In the genomic region with DNA sequence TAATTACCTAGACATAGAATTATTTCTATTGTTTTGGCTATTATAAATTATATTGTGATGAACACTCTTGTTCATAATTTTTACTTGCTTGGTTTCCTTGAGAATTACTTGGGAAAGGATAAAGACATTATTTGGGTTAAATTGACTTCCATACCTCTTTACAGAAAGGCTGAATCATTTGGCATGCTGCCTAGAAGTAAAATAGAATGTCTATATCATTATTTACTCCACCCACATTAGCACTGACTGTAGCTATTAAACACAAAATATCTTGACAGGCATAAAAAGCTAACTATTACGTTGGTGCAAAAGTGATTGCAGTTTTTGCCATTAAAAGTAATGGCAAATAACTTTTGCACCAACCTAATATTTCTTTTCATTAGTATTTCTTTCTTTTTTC, we compare ENCODE assay signal across 21 cellular contexts. TPM values are rescaled to one million over a fixed set of nuclear protein-coding genes. Genes with fewer than 3 reads are reported as not detected.
A peak's percentile ranks its signal among the peaks of the same experiment; 100 is the strongest.
DNase-seq lines count a peak whose midpoint lies in the region; ATAC-seq, FAIRE-seq and TF ChIP-seq lines count a peak whose summit lies in the region.
"Had no signal": no experiment of that assay in that cellular context is flagged by ENCODE, and none has a peak within 500 bp of the region (broad histone marks: within the 10 kb centered on the region; RNA-seq: fewer than 3 reads in every experiment).

No MANE protein-coding gene starts in this region.

- intact Hi-C loops in A673 (cut with micrococcal nuclease; ENCODE audit: unreplicated experiment) (no loop called here), IMR-90 (cut with micrococcal nuclease) (no loop called here), testis (cut with DNase I; ENCODE audit: low total_unique reads) (no loop called here)

- BruUV-seq in A673 (replicated peaks; lab: Mats Ljungman, UMichigan), result no TSS peak
- no TSS peak for BruUV-seq in IMR-90 (replicated peaks; lab: Mats Ljungman, UMichigan)

- H3K14ac ChIP-seq in IMR-90 (replicated peaks; ENCODE audit: low read depth, low read length), result no peak overlapping the region

- no peak overlapping the region for H2AFZ ChIP-seq in IMR-90 (replicated peaks; ENCODE audit: low read length, poor library complexity)
- H2AFZ ChIP-seq: PC-9 had no signal

- H3K4me3 ChIP-seq in A673 (ENCODE audit: low read depth, low read length, poor library complexity, severe bottlenecking), result no peak overlapping the region
- no peak overlapping the region for H3K4me3 ChIP-seq in IMR-90 (ENCODE audit: insufficient read depth, low read depth, low read length)
- no peak overlapping the region for H3K4me3 ChIP-seq in bronchial epithelial cell (ENCODE audit: low read depth, low read length)
- H3K4me3 ChIP-seq in foreskin fibroblast (ENCODE audit: low read depth in 1 of 2, low read length in 2 of 2), result no peak overlapping the region
- no peak overlapping the region for H3K4me3 ChIP-seq in testis
- H3K4me3 ChIP-seq: BLaER1 treated with 17β-estradiol and CSF1 and Interleukin-3, amounts not matched to agents 10 nM and 100 nM; PC-9 had no signal

- H3K36me3 ChIP-seq in A673 (ENCODE audit: insufficient read depth, low read length, poor library complexity, severe bottlenecking) (no peaks in the 10 kb centered on the region), IMR-90 (ENCODE audit: control insufficient read depth, insufficient read depth, low read length) (no peaks in the 10 kb centered on the region), bronchial epithelial cell (ENCODE audit: control insufficient read depth, insufficient read depth, low read length) (no peaks in the 10 kb centered on the region), testis (ENCODE audit: low read depth, missing control alignments) (no peaks in the 10 kb centered on the region)
- H3K36me3 ChIP-seq: BLaER1 treated with 17β-estradiol and CSF1 and Interleukin-3, amounts not matched to agents 10 nM and 100 nM had no signal

- H3K23ac ChIP-seq in IMR-90 (ENCODE audit: low read depth, low read length), result no peak overlapping the region

- no peaks in the 10 kb centered on the region for H3K79me1 ChIP-seq in IMR-90 (ENCODE audit: low read depth in 1 of 2, low read length in 2 of 2)

- no peak overlapping the region for H3K56ac ChIP-seq in IMR-90 (ENCODE audit: extremely low read depth, insufficient read depth, low read length)

- no peak overlapping the region for H3K4me2 ChIP-seq in IMR-90 (ENCODE audit: low read depth, low read length)
- H3K4me2 ChIP-seq: BLaER1 treated with 17β-estradiol and CSF1 and Interleukin-3, amounts not matched to agents 10 nM and 100 nM; PC-9 had no signal

- no peaks in the 10 kb centered on the region for H4K20me1 ChIP-seq in IMR-90 (ENCODE audit: insufficient read depth, low read length)
- H4K20me1 ChIP-seq: BLaER1 treated with 17β-estradiol and CSF1 and Interleukin-3, amounts not matched to agents 10 nM and 100 nM had no signal

- TF ChIP-seq POLR2A in IMR-90 (IDR thresholded peaks at IDR 0.05; ENCODE audit: low read depth, low read length) (no peak), testis (IDR thresholded peaks at IDR 0.05) (no peak)

- no peak overlapping the region for H2BK15ac ChIP-seq in IMR-90 (ENCODE audit: low read depth, low read length)

- ATAC-seq in IMR-90 (ENCODE audit: low read depth) (no peak), GM18520 (IDR thresholded peaks at IDR 0.05; ENCODE audit: unreplicated experiment) (no peak), HG02759 (IDR thresholded peaks at IDR 0.05; ENCODE audit: unreplicated experiment) (no peak), HG02981 (IDR thresholded peaks at IDR 0.05; ENCODE audit: unreplicated experiment) (no peak)

- H2BK5ac ChIP-seq in IMR-90 (ENCODE audit: low read depth, low read length, poor library complexity, severe bottlenecking), result no peak overlapping the region

- WGBS in IMR-90 (ENCODE audit: extremely low coverage in 2 of 2, insufficient read length in 1 of 2), 2 experiments, result no CpG with 5 or more reads among the region's 1 CpG
- WGBS in testis, 2 donors, result 59 to 91% methylated on average over 1 of the region's 1 CpG

- H3K9me3 ChIP-seq in A673 (ENCODE audit: low read depth, low read length, poor library complexity, severe bottlenecking) (no peaks in the 10 kb centered on the region), IMR-90 (ENCODE audit: control insufficient read depth, insufficient read depth, low read length) (no peaks in the 10 kb centered on the region), testis (no peaks in the 10 kb centered on the region)

- dilution Hi-C loops in IMR-90 (cut with HindIII; ENCODE audit: low sequenced_read_pairs, unreplicated experiment), result no loop called here

- no peak for FAIRE-seq in bronchial epithelial cell (lab: Jason Lieb, UNC)
- FAIRE-seq: GM12892 had no signal

- POLR2A ChIA-PET in A673 (lab: Charles Lee; ENCODE audit: low non-redundant PET), result no interaction called here
- POLR2A ChIA-PET in IMR-90 (lab: Charles Lee; ENCODE audit: unreplicated experiment), result no interaction called here

- in situ Hi-C loops in IMR-90 (cut with MboI; ENCODE audit: low sequenced_read_pairs), result no loop called here

- H2AK9ac ChIP-seq in IMR-90 (replicated peaks; ENCODE audit: low read depth, low read length, poor library complexity), result no peak overlapping the region

- no peak overlapping the region for H3K4ac ChIP-seq in IMR-90 (ENCODE audit: low read depth, low read length)

- no peak overlapping the region for H3K9ac ChIP-seq in IMR-90 (ENCODE audit: low read depth, low read length)
- H3K9ac ChIP-seq: BLaER1 treated with 17β-estradiol and CSF1 and Interleukin-3, amounts not matched to agents 10 nM and 100 nM had no signal

- no peak overlapping the region for H4K91ac ChIP-seq in IMR-90 (ENCODE audit: insufficient read depth, low read depth, low read length)

- TF ChIP-seq CTCF in A673 (conservative IDR thresholded peaks at IDR 0.05; ENCODE audit: low read depth, low read length) (no peak), IMR-90 (conservative IDR thresholded peaks at IDR 0.05; ENCODE audit: low read depth, low read length) (no peak), bronchial epithelial cell (IDR thresholded peaks at IDR 0.05; ENCODE audit: insufficient read depth, low read length, severe bottlenecking) (no peak), foreskin fibroblast (IDR thresholded peaks at IDR 0.05; ENCODE audit: low read depth, low read length) (no peak), testis (IDR thresholded peaks at IDR 0.05) (no peak)

- H2BK120ac ChIP-seq in IMR-90 (ENCODE audit: low read depth, low read length), result no peak overlapping the region

- DNase-seq in A673 (ENCODE audit: low spot score), result peak; percentile 9
- DNase-seq in IMR-90, result peak; percentile 50
- peak; percentile 80 for DNase-seq in bronchial epithelial cell (ENCODE audit: low read depth)
- DNase-seq in foreskin fibroblast, result peak; percentile 4 to 66
- no peak for DNase-seq in testis
- DNase-seq: 8988T, GOT3, Kasumi-1, NCI-H1417, NCI-H187 treated with DMSO at 0.1 percent for 48 hours, NCI-H2171, NCI-H446 treated with DMSO at 0.1 percent for 48 hours, NCI-H82, PC-9 had no signal

- H2BK20ac ChIP-seq in IMR-90 (ENCODE audit: low read depth, low read length), result no peak overlapping the region

- no peak overlapping the region for H2AK5ac ChIP-seq in IMR-90 (ENCODE audit: low read depth, low read length)

- H3K27ac ChIP-seq in A673 (ENCODE audit: low read depth, low read length, poor library complexity, severe bottlenecking) (no peak overlapping the region), IMR-90 (ENCODE audit: insufficient read depth, low read length) (no peak overlapping the region), testis (no peak overlapping the region)
- H3K27ac ChIP-seq: BLaER1 treated with 17β-estradiol and CSF1 and Interleukin-3, amounts not matched to agents 10 nM and 100 nM; PC-9 had no signal

- no peak overlapping the region for H4K5ac ChIP-seq in IMR-90 (ENCODE audit: low read depth, low read length)

- no peaks in the 10 kb centered on the region for H3K27me3 ChIP-seq in A673 (replicated peaks; ENCODE audit: insufficient read depth, low read depth, low read length, poor library complexity)
- no peaks in the 10 kb centered on the region for H3K27me3 ChIP-seq in IMR-90 (ENCODE audit: control insufficient read depth, insufficient read depth, low read length)
- H3K27me3 ChIP-seq in bronchial epithelial cell (ENCODE audit: control insufficient read depth, insufficient read depth, low read length), result no peaks in the 10 kb centered on the region
- H3K27me3 ChIP-seq in testis, result no peaks in the 10 kb centered on the region
- H3K27me3 ChIP-seq: BLaER1 treated with 17β-estradiol and CSF1 and Interleukin-3, amounts not matched to agents 10 nM and 100 nM had no signal

- CTCF ChIA-PET in A673 (lab: Charles Lee), result no interaction called here
- CTCF ChIA-PET in IMR-90 (lab: Yijun Ruan, JAX), result no interaction called here

- H4K8ac ChIP-seq in IMR-90 (ENCODE audit: low read depth in 2 of 2, low read length in 2 of 2), result no peak overlapping the region

- no peak overlapping the region for H3K18ac ChIP-seq in IMR-90 (ENCODE audit: low read depth, low read length)

- TF ChIP-seq RAD21 in IMR-90 (IDR thresholded peaks at IDR 0.05; ENCODE audit: low read length), result no peak

- H3K4me1 ChIP-seq in A673 (ENCODE audit: insufficient read depth, low read length, poor library complexity, severe bottlenecking) (no peaks in the 10 kb centered on the region), IMR-90 (ENCODE audit: control insufficient read depth, insufficient read depth, low read length) (peaks cover 4% of the 10 kb centered on the region; the same call in 1 of the 2 replicates), testis (no peaks in the 10 kb centered on the region)
- H3K4me1 ChIP-seq: BLaER1 treated with 17β-estradiol and CSF1 and Interleukin-3, amounts not matched to agents 10 nM and 100 nM had no signal

- H3K9me1 ChIP-seq in IMR-90 (ENCODE audit: insufficient read depth, low read length), result no peaks in the 10 kb centered on the region

TF ChIP-seq in IMR-90, 13 proteins besides CTCF, POLR2A, EP300 and RAD21 (continues in another document):
- TF ChIP-seq MAZ (IDR thresholded peaks at IDR 0.05; ENCODE audit: borderline replicate concordance, low read depth, low read length), result no peak

RNA-seq across cellular contexts. Expression of a gene that starts 29.7 kb away (rescaled TPM):
- total RNA-seq in A673 (2021) (not detected in 2 replicates), IMR-90 (2012; rRNA removed) (not detected in 2 replicates), bronchial epithelial cell (not detected in 2 replicates), testis (under 1 TPM; 0.16 to 0.62 TPM)
- polyA plus RNA-seq in IMR-90 (2012; rRNA removed) (not detected in 2 replicates), testis (ENCODE audit: insufficient read depth, low read depth, low replicate concordance) (0.42 TPM)
- not detected in 2 replicates for polyA plus RNA-seq in IMR-90 (2012; cell fraction: cytosol; rRNA removed)
- not detected in 2 replicates for polyA plus RNA-seq in IMR-90 (2012; cell fraction: nucleus; rRNA removed; ENCODE audit: low replicate concordance)
- total RNA-seq: HT1080, PC-9 had no signal
- polyA plus RNA-seq: IgD-negative memory B cell had no signal

RNA-seq across cellular contexts. Expression of a gene that starts 42.1 kb away (rescaled TPM):
- total RNA-seq in A673 (2021) (not detected in 2 replicates), IMR-90 (2012; rRNA removed) (not detected in 2 replicates), bronchial epithelial cell (not detected in 2 replicates), testis (under 1 TPM in 1 of 2 donors, not detected in 1; 0.31 TPM)
- polyA plus RNA-seq in IMR-90 (2012; rRNA removed) (not detected in 2 replicates), testis (ENCODE audit: insufficient read depth, low read depth, low replicate concordance) (0.84 TPM)
- not detected in 2 replicates for polyA plus RNA-seq in IMR-90 (2012; cell fraction: cytosol; rRNA removed)
- not detected in 2 replicates for polyA plus RNA-seq in IMR-90 (2012; cell fraction: nucleus; rRNA removed; ENCODE audit: low replicate concordance)
- total RNA-seq: HT1080, PC-9 had no signal
- polyA plus RNA-seq: IgD-negative memory B cell had no signal
